1 cellular context compared by ENCODE assay signal in genomic region chr1:185911978-185912377, GRCh38.
TF ChIP-seq lines count a peak whose summit lies in the region.

No MANE protein-coding gene starts in this region.

TF ChIP-seq in H1, 55 proteins besides CTCF, POLR2A, EP300 and RAD21:
- TF ChIP-seq GTF2F1 (IDR thresholded peaks at IDR 0.05; ENCODE audit: borderline replicate concordance, low read depth, low read length), result no peak
- no peak for TF ChIP-seq CREB1 (IDR thresholded peaks at IDR 0.05)
- TF ChIP-seq MAFK (IDR thresholded peaks at IDR 0.05; ENCODE audit: low read depth, low read length), result no peak
- TF ChIP-seq KDM4A (IDR thresholded peaks at IDR 0.05; ENCODE audit: low read depth, low read length, severe bottlenecking), result no peak
- TF ChIP-seq SP2 (IDR thresholded peaks at IDR 0.05; ENCODE audit: low read length), result no peak
- no peak for TF ChIP-seq ATF3 (IDR thresholded peaks at IDR 0.05; ENCODE audit: insufficient read depth, low read depth, low read length)
- no peak for TF ChIP-seq SP1 (IDR thresholded peaks at IDR 0.05; ENCODE audit: low read depth, low read length)
- no peak for TF ChIP-seq SIX5 (IDR thresholded peaks at IDR 0.05; ENCODE audit: low read depth, low read length)
- TF ChIP-seq RXRA (IDR thresholded peaks at IDR 0.05; ENCODE audit: insufficient read depth, low read depth, low read length), result no peak
- TF ChIP-seq FOSL1 (IDR thresholded peaks at IDR 0.05; ENCODE audit: insufficient read depth, low read depth, low read length), result no peak
- TF ChIP-seq HDAC6 (IDR thresholded peaks at IDR 0.05; ENCODE audit: low read depth, low read length), result no peak
- TF ChIP-seq SUZ12 (IDR thresholded peaks at IDR 0.05; ENCODE audit: low read length), result no peak
- no peak for TF ChIP-seq TEAD4 (IDR thresholded peaks at IDR 0.05; ENCODE audit: low read depth, low read length)
- no peak for TF ChIP-seq CHD2 (IDR thresholded peaks at IDR 0.05; ENCODE audit: low read length)
- no peak for TF ChIP-seq BRCA1 (IDR thresholded peaks at IDR 0.05; ENCODE audit: low read depth, low read length)
- TF ChIP-seq POU5F1 (IDR thresholded peaks at IDR 0.05; ENCODE audit: low read depth, low read length), result no peak
